Comparison of ENCODE assay signal across 13 cellular contexts in the genomic region with DNA sequence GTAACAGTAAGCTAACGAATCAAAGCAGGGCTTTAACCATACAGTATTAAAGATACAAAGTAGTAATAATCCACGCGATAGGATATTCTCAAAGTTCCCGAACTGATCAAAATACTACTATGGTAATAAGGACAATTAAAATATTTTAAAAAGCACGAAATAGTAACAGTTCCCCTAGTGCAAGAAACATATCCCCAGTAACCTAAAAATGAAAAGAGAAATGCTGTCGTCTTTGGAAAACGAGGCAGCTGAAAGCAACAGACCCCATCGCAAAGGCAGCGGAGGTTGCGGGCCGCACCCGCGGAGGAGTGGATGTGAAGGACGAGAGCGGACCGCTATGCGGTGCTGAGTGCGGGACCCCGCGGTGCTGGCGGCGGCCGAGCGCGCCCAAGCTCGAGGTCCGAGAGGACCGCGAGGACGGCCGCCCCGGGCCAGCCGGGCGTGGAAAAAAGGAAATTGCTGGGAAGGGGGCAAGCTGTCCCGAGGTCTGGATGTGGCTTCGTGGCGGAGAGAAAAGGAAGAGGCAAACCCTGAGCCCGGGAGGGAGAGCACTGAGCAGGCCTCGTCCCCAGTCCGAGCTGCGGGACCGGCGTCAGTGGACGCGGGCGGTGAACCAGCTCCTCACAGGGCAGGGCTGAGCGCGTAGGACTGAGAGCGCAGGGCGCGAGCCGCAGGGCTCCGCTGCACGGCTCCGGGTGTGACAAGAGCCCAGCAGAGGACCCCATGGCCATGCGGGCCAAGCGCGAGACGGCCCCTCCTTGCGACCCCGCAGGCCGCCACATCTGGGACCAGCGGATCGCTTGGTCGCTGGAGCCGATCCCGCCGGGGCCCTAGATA. TPM values are rescaled to one million over a fixed set of nuclear protein-coding genes. Genes with fewer than 3 reads are reported as not detected.
DNase-seq lines count a peak whose midpoint lies in the region; ATAC-seq and TF ChIP-seq lines count a peak whose summit lies in the region.
"Had no signal": no experiment of that assay in that cellular context is flagged by ENCODE, and none has a peak within 500 bp of the region (broad histone marks: within the 10 kb centered on the region; RNA-seq: fewer than 3 reads in every experiment).

No MANE protein-coding gene starts in this region.

- H2AK5ac ChIP-seq in neuronal stem cell (ENCODE audit: low read depth, low read length) = peak overlapping the region; percentile 60

- no peak overlapping the region for H2BK5ac ChIP-seq in neuronal stem cell (ENCODE audit: low read length)

- H2BK12ac ChIP-seq in neuronal stem cell (ENCODE audit: low read length) = no peak overlapping the region

- H3K9ac ChIP-seq in neuronal stem cell (ENCODE audit: low read depth, low read length, poor library complexity) = no peak overlapping the region

- H3K9me3 Mint-ChIP-seq in Caco-2 (ENCODE audit: unreplicated experiment) (peaks cover 18% of the 10 kb centered on the region), glutamatergic neuron (ENCODE audit: unreplicated experiment) (peaks cover 11% of the 10 kb centered on the region)
- H3K9me3 Mint-ChIP-seq in activated CD8-positive, alpha-beta T cell treated with anti-CD3 and anti-CD28 coated beads for 36 hours = no peaks in the 10 kb centered on the region

- no peak overlapping the region for H4K8ac ChIP-seq in neuronal stem cell (ENCODE audit: low read depth, low read length)

- H4K91ac ChIP-seq in neuronal stem cell (ENCODE audit: low read depth, low read length, poor library complexity) = no peak overlapping the region

- H3K4me1 ChIP-seq in Caco-2 = peaks cover 28% of the 10 kb centered on the region
- peaks cover 5 to 7% of the 10 kb centered on the region in 2 donors for H3K4me1 ChIP-seq in neuronal stem cell (ENCODE audit: control insufficient read depth in 2 of 2, insufficient read depth in 1 of 2, low read depth in 1 of 2, low read length in 2 of 2)

- intact Hi-C loops in Caco-2 (cut with micrococcal nuclease; ENCODE audit: unreplicated experiment) = no loop called here
- intact Hi-C loops in activated CD8-positive, alpha-beta T cell treated with anti-CD3 and anti-CD28 coated beads for 36 hours (cut with micrococcal nuclease) = loop anchor here (5.0 kb wide), 1 partner anchor 52 kb away; no protein-coding TSS in a partner anchor

- no peak for ATAC-seq in activated CD8-positive, alpha-beta T cell treated with anti-CD3 and anti-CD28 coated beads for 36 hours
- ATAC-seq in GM19397 (IDR thresholded peaks at IDR 0.05; ENCODE audit: unreplicated experiment) = no peak

- H3K27ac Mint-ChIP-seq in Caco-2 (ENCODE audit: unreplicated experiment) = peak overlapping the region; percentile 83
- no peak overlapping the region for H3K27ac Mint-ChIP-seq in glutamatergic neuron (ENCODE audit: unreplicated experiment)
- no peak overlapping the region for H3K27ac Mint-ChIP-seq in activated CD8-positive, alpha-beta T cell treated with anti-CD3 and anti-CD28 coated beads for 36 hours

- CTCF ChIA-PET in Caco-2 (lab: Charles Lee) = no interaction called here
- CTCF ChIA-PET in activated CD8-positive, alpha-beta T cell treated with anti-CD3 and anti-CD28 coated beads for 36 hours (lab: Charles Lee) = interaction anchor here (0.7 kb wide), 1 partner anchor 12 kb away, joined by 3 read pairs; no protein-coding TSS in a partner anchor

- H3K36me3 ChIP-seq in Caco-2 (ENCODE audit: control insufficient read depth, insufficient read depth, low read length) (no peaks in the 10 kb centered on the region), neuronal stem cell (replicated peaks in 1 of 2; ENCODE audit: control insufficient read depth in 2 of 2, insufficient read depth in 2 of 2, low read length in 2 of 2) (no peaks in the 10 kb centered on the region)
- H3K36me3 ChIP-seq: WERI-Rb-1 had no signal

- POLR2A ChIA-PET in Caco-2 (lab: Charles Lee) = no interaction called here
- POLR2A ChIA-PET in activated CD8-positive, alpha-beta T cell treated with anti-CD3 and anti-CD28 coated beads for 36 hours (lab: Charles Lee) = no interaction called here

- H3K4me3 Mint-ChIP-seq in Caco-2 (ENCODE audit: unreplicated experiment) (no peak overlapping the region), glutamatergic neuron (ENCODE audit: unreplicated experiment) (peak overlapping the region; percentile 80)
- H3K4me3 Mint-ChIP-seq in activated CD8-positive, alpha-beta T cell treated with anti-CD3 and anti-CD28 coated beads for 36 hours = no peak overlapping the region

- peak overlapping the region; percentile 4 for H3K18ac ChIP-seq in neuronal stem cell (ENCODE audit: low read length)

- no CpG with 5 or more reads among the region's 68 CpGs for WGBS in neuronal stem cell (ENCODE audit: extremely low coverage in 2 of 2, insufficient read length in 2 of 2, insufficient replicate concordance in 1 of 2), 2 donors

- H2BK120ac ChIP-seq in neuronal stem cell (ENCODE audit: low read depth, low read length) = no peak overlapping the region

- H3K4me2 ChIP-seq in neuronal stem cell (ENCODE audit: insufficient read depth, low read length, poor library complexity, severe bottlenecking) = peak overlapping the region; percentile 36

- H3K27me3 Mint-ChIP-seq in Caco-2 (ENCODE audit: insufficient read depth, unreplicated experiment) (no peaks in the 10 kb centered on the region), glutamatergic neuron (ENCODE audit: unreplicated experiment) (peaks cover 41% of the 10 kb centered on the region)
- peaks cover 67% of the 10 kb centered on the region for H3K27me3 Mint-ChIP-seq in activated CD8-positive, alpha-beta T cell treated with anti-CD3 and anti-CD28 coated beads for 36 hours

- no peak for DNase-seq in Caco-2
- DNase-seq in HuH-7 (ENCODE audit: low spot score) = peak; percentile 65
- DNase-seq in glutamatergic neuron = peak; percentile 68
- no peak for DNase-seq in neuronal stem cell (ENCODE audit: low spot score)
- DNase-seq in activated CD8-positive, alpha-beta T cell treated with anti-CD3 and anti-CD28 coated beads for 36 hours = no peak
- DNase-seq in NCI-H1417 treated with DMSO at 0.1 percent for 48 hours (lab: John Stamatoyannopoulos, UW) = no peak
- DNase-seq in GM03348 (ENCODE audit: low spot score) = no peak
- DNase-seq: activated effector memory CD4-positive, alpha-beta T cell treated with Interleukin-2 at 50 U/mL for 16 hours; cortex of kidney; NCI-H510A treated with DMSO at 0.1 percent for 48 hours; WERI-Rb-1 had no signal

- H3K4me3 ChIP-seq in Caco-2 (ENCODE audit: low read depth, low read length) (no peak overlapping the region), neuronal stem cell (ENCODE audit: low read length in 2 of 2) (no peak overlapping the region)

- H3K23ac ChIP-seq in neuronal stem cell (ENCODE audit: low read depth, low read length, poor library complexity) = peak overlapping the region; percentile 49

- H3K27me3 ChIP-seq in Caco-2 (replicated peaks; ENCODE audit: control insufficient read depth, insufficient read depth, low read length) (no peaks in the 10 kb centered on the region), neuronal stem cell (ENCODE audit: control insufficient read depth in 3 of 3, insufficient read depth in 3 of 3, low read depth in 1 of 3, low read length in 3 of 3) (peaks cover 68 to 100% (median 86%) of the 10 kb centered on the region in 3 experiments)

- H2BK15ac ChIP-seq in neuronal stem cell (ENCODE audit: low read length) = no peak overlapping the region

- H3K14ac ChIP-seq in neuronal stem cell (ENCODE audit: low read length) = no peak overlapping the region

- TF ChIP-seq CTCF in Caco-2 (IDR thresholded peaks at IDR 0.05; ENCODE audit: insufficient read depth in 1 of 2, low read depth in 1 of 2, low read length in 1 of 2, severe bottlenecking in 1 of 2, unreplicated experiment in 1 of 2) = no peak
- TF ChIP-seq CTCF in glutamatergic neuron (IDR thresholded peaks at IDR 0.05; ENCODE audit: partially characterized antibody, unreplicated experiment) = no peak
- no peak for TF ChIP-seq CTCF in activated CD8-positive, alpha-beta T cell treated with anti-CD3 and anti-CD28 coated beads for 36 hours (IDR thresholded peaks at IDR 0.05)

- H3K4me1 Mint-ChIP-seq in Caco-2 (ENCODE audit: low read depth, unreplicated experiment) (peaks cover 24% of the 10 kb centered on the region), glutamatergic neuron (ENCODE audit: low read depth, unreplicated experiment) (peaks cover 2% of the 10 kb centered on the region)
- peaks cover 21% of the 10 kb centered on the region for H3K4me1 Mint-ChIP-seq in activated CD8-positive, alpha-beta T cell treated with anti-CD3 and anti-CD28 coated beads for 36 hours (ENCODE audit: low read depth)

- no TSS peak for BruUV-seq in Caco-2 (replicated peaks; lab: Mats Ljungman, UMichigan)

- H3K27ac ChIP-seq in neuronal stem cell (replicated peaks; ENCODE audit: low read length) = no peak overlapping the region
- H3K27ac ChIP-seq: WERI-Rb-1 had no signal

- peaks cover 8% of the 10 kb centered on the region for H3K9me3 ChIP-seq in Caco-2
- peaks cover 3 to 18% of the 10 kb centered on the region in 2 donors for H3K9me3 ChIP-seq in neuronal stem cell (replicated peaks in 1 of 2; ENCODE audit: control insufficient read depth in 2 of 2, insufficient read depth in 1 of 2, low read depth in 1 of 2, low read length in 2 of 2)

- no peak overlapping the region for H3K4ac ChIP-seq in neuronal stem cell (ENCODE audit: low read length)

- H3K79me1 ChIP-seq in neuronal stem cell (ENCODE audit: low read depth, low read length) = no peaks in the 10 kb centered on the region

- H3K36me3 Mint-ChIP-seq in Caco-2 (ENCODE audit: insufficient read depth, unreplicated experiment) (no peaks in the 10 kb centered on the region), glutamatergic neuron (ENCODE audit: unreplicated experiment) (no peaks in the 10 kb centered on the region)
- no peaks in the 10 kb centered on the region for H3K36me3 Mint-ChIP-seq in activated CD8-positive, alpha-beta T cell treated with anti-CD3 and anti-CD28 coated beads for 36 hours (ENCODE audit: low read depth)

- H2AFZ ChIP-seq in neuronal stem cell (ENCODE audit: low read length) = peak overlapping the region; percentile 80

RNA-seq across cellular contexts. Expression of a gene that starts 2.1 kb away (rescaled TPM):
- 2.5 TPM in 2 replicates for total RNA-seq in Caco-2 (2022)
- total RNA-seq in glutamatergic neuron (ENCODE audit: unreplicated experiment) = not detected
- polyA plus RNA-seq in neuronal stem cell (2013, experiment 1 of 2) = not detected
- polyA plus RNA-seq in neuronal stem cell (2013, experiment 2 of 2) = not detected
- not detected for total RNA-seq in activated CD8-positive, alpha-beta T cell treated with anti-CD3 and anti-CD28 coated beads for 36 hours
- total RNA-seq: lung microvascular endothelial cell had no signal

RNA-seq across cellular contexts. Expression of a gene that starts 54.7 kb away (rescaled TPM):
- total RNA-seq in Caco-2 (2022) (8.9 and 11.5 TPM in 2 replicates), glutamatergic neuron (ENCODE audit: unreplicated experiment) (5.4 TPM)
- not detected for polyA plus RNA-seq in neuronal stem cell (2013, experiment 1 of 2)
- not detected for polyA plus RNA-seq in neuronal stem cell (2013, experiment 2 of 2)
- total RNA-seq in activated CD8-positive, alpha-beta T cell treated with anti-CD3 and anti-CD28 coated beads for 36 hours = not detected

Comparison
In these comparisons a context has a peak if more than half of its experiments do, and no peak if none do; other contexts are left out.
1. DNase-seq: peak in HuH-7 (single experiment) and glutamatergic neuron (single experiment); none in Caco-2 (0 of 2), neuronal stem cell (single experiment), activated CD8-positive, alpha-beta T cell treated with anti-CD3 and anti-CD28 coated beads for 36 hours (single experiment), NCI-H1417 treated with DMSO at 0.1 percent for 48 hours (single experiment) and GM03348 (single experiment).